27 cellular contexts compared by ENCODE assay signal in genomic region chr22:27785818-27786217, GRCh38. TPM values are rescaled to one million over a fixed set of nuclear protein-coding genes. Genes with fewer than 3 reads are reported as not detected.
DNase-seq lines count a peak whose midpoint lies in the region; ATAC-seq, FAIRE-seq and TF ChIP-seq lines count a peak whose summit lies in the region.
"Had no signal": no experiment of that assay in that cellular context is flagged by ENCODE, and none has a peak within 500 bp of the region (broad histone marks: within the 10 kb centered on the region; RNA-seq: fewer than 3 reads in every experiment).

No MANE protein-coding gene starts in this region.

- no peaks in the 10 kb centered on the region for H3K27me3 Mint-ChIP-seq in astrocyte (ENCODE audit: low read depth, unreplicated experiment)

- no peak for TF ChIP-seq CTCF in astrocyte (IDR thresholded peaks at IDR 0.05; ENCODE audit: insufficient read depth, low read depth, low read length)
- no peak for TF ChIP-seq CTCF in hepatocyte (IDR thresholded peaks at IDR 0.05; ENCODE audit: poor library complexity)
- TF ChIP-seq CTCF in gastrocnemius medialis (IDR thresholded peaks at IDR 0.05 in 4 of 5, conservative IDR thresholded peaks at IDR 0.05 in 1 of 5) = no peak

- peaks cover 45% of the 10 kb centered on the region for H3K4me1 Mint-ChIP-seq in astrocyte (ENCODE audit: low read depth, unreplicated experiment)
- H3K4me1 Mint-ChIP-seq: natural killer cell; stimulated activated effector memory CD8-positive, alpha-beta T cell treated with anti-CD3 and anti-CD28 coated beads, Interleukin-12 subunit alpha, Interleukin-12 subunit beta, amount 100 ng/mL, for 72 hours had no signal

- no peaks in the 10 kb centered on the region for H3K4me1 ChIP-seq in ACC112 (ENCODE audit: control insufficient read depth, insufficient read depth, low read length, unreplicated experiment)
- peaks cover 56% of the 10 kb centered on the region for H3K4me1 ChIP-seq in astrocyte (ENCODE audit: insufficient read depth, low read length)
- H3K4me1 ChIP-seq in hepatocyte (ENCODE audit: insufficient read depth) = peaks cover 13% of the 10 kb centered on the region
- H3K4me1 ChIP-seq in gastrocnemius medialis = peaks cover 73 to 82% of the 10 kb centered on the region in 2 donors
- H3K4me1 ChIP-seq: A549 had no signal

- H3K4me3 ChIP-seq in ACC112 (ENCODE audit: low read depth, low read length) (no peak overlapping the region), astrocyte (ENCODE audit: insufficient read depth, low read depth, low read length) (no peak overlapping the region), hepatocyte (no peak overlapping the region), gastrocnemius medialis (no peak overlapping the region)
- H3K4me3 ChIP-seq: A549, tibial nerve had no signal

- H3K79me2 ChIP-seq in ACC112 (ENCODE audit: control insufficient read depth, insufficient read depth, low read length, unreplicated experiment) (no peaks in the 10 kb centered on the region), astrocyte (ENCODE audit: insufficient read depth, low read length) (peaks cover 99% of the 10 kb centered on the region), hepatocyte (no peaks in the 10 kb centered on the region)

- H3K4me2 ChIP-seq in astrocyte (ENCODE audit: low read length) (peak overlapping the region; percentile 81), hepatocyte (peak overlapping the region; percentile 36)
- H3K4me2 ChIP-seq: A549 had no signal

- no peak overlapping the region for H3K27ac Mint-ChIP-seq in astrocyte (ENCODE audit: unreplicated experiment)
- H3K27ac Mint-ChIP-seq: activated naive CD4-positive, alpha-beta T cell treated with anti-CD3 and anti-CD28 coated beads for 36 hours; effector memory CD8-positive, alpha-beta T cell; natural killer cell; stimulated activated effector memory CD8-positive, alpha-beta T cell treated with anti-CD3 and anti-CD28 coated beads, Interleukin-12 subunit alpha, Interleukin-12 subunit beta, amount 100 ng/mL, for 72 hours had no signal

- H3K27ac ChIP-seq in ACC112 (ENCODE audit: low read depth, low read length) (peak overlapping the region; percentile 51; the same call in 1 of the 2 replicates), astrocyte (ENCODE audit: low read depth, low read length) (peak overlapping the region; percentile 53), hepatocyte (peak overlapping the region; percentile 42), gastrocnemius medialis (peak overlapping the region; percentile 90 to 95 (median 94))
- H3K27ac ChIP-seq: A549 had no signal

- peaks cover 23% of the 10 kb centered on the region for H3K36me3 Mint-ChIP-seq in astrocyte (ENCODE audit: low read depth, unreplicated experiment)
- H3K36me3 Mint-ChIP-seq: natural killer cell; stimulated activated effector memory CD8-positive, alpha-beta T cell treated with anti-CD3 and anti-CD28 coated beads, Interleukin-12 subunit alpha, Interleukin-12 subunit beta, amount 100 ng/mL, for 72 hours had no signal

- H4K20me1 ChIP-seq in astrocyte (ENCODE audit: insufficient read depth, low read length) (peaks cover 97% of the 10 kb centered on the region), hepatocyte (ENCODE audit: insufficient read depth, poor library complexity, severe bottlenecking) (no peaks in the 10 kb centered on the region)

- H2AFZ ChIP-seq in ACC112 (ENCODE audit: low read length, unreplicated experiment) = no peak overlapping the region
- no peak overlapping the region for H2AFZ ChIP-seq in astrocyte (ENCODE audit: low read depth, low read length)
- no peak overlapping the region for H2AFZ ChIP-seq in hepatocyte

- intact Hi-C loops in gastrocnemius medialis (cut with DNase I; ENCODE audit: low total_unique reads) = no loop called here

- DNase-seq in astrocyte (ENCODE audit: low read depth) (no peak), hepatocyte (ENCODE audit: low spot score) (no peak), gastrocnemius medialis (no peak), NCI-H510A treated with DMSO at 0.1 percent for 48 hours (lab: John Stamatoyannopoulos, UW) (no peak), NCI-H128 (lab: John Stamatoyannopoulos, UW; ENCODE audit: unreplicated experiment) (no peak)
- DNase-seq in activated naive CD4-positive, alpha-beta T cell treated with Interleukin-2 at 50 U/mL for 16 hours = no peak
- DNase-seq: activated CD4-positive, CD25-positive, alpha-beta regulatory T cell; activated CD8-positive, alpha-beta memory T cell treated with anti-CD3 and anti-CD28 coated beads for 24 hours; activated naive CD4-positive, alpha-beta T cell treated with anti-CD3 and anti-CD28 coated beads for 36 hours; activated T-cell treated with anti-CD3 and anti-CD28 coated beads, Interleukin-2, amount 50 U/mL, for 48 hours; COR-L47; DND-41; effector memory CD8-positive, alpha-beta T cell; glutamatergic neuron; KBM-7; left colon; natural killer cell; NCI-H146; NCI-H526; stimulated activated CD4-positive, alpha-beta T cell treated with anti-CD3 and anti-CD28 coated beads, Interleukin-1b, Interleukin-23, amount 100 ng/mL, for 48 hours; T1000 had no signal

- no peaks in the 10 kb centered on the region for H3K9me2 ChIP-seq in hepatocyte (replicated peaks; ENCODE audit: insufficient read depth)

- H3K27me3 ChIP-seq in ACC112 (ENCODE audit: insufficient read depth, low read length) = no peaks in the 10 kb centered on the region
- H3K27me3 ChIP-seq in astrocyte (ENCODE audit: insufficient read depth, low read length) = no peaks in the 10 kb centered on the region
- H3K27me3 ChIP-seq in hepatocyte = peaks cover 13% of the 10 kb centered on the region
- H3K27me3 ChIP-seq in gastrocnemius medialis = no peaks in the 10 kb centered on the region

- H3K9me3 ChIP-seq in astrocyte (ENCODE audit: insufficient read depth, low read depth, low read length) = no peaks in the 10 kb centered on the region
- no peaks in the 10 kb centered on the region for H3K9me3 ChIP-seq in hepatocyte (ENCODE audit: low read depth)
- no peaks in the 10 kb centered on the region for H3K9me3 ChIP-seq in gastrocnemius medialis
- H3K9me3 ChIP-seq: A549, tibial nerve had no signal

- no peak for FAIRE-seq in astrocyte (lab: Jason Lieb, UNC)
- FAIRE-seq: A549, GM12891 had no signal

- in situ Hi-C loops in gastrocnemius medialis (cut with MboI; ENCODE audit: low sequenced_read_pairs in 4 of 4) = loop anchor here in 3 of 4 donors (10.0 to 25.0 kb wide), 3 partner anchors 141 to 151 kb away; no protein-coding TSS in a partner anchor

- TF ChIP-seq POLR2A in gastrocnemius medialis (IDR thresholded peaks at IDR 0.05) = no peak

- H3K36me3 ChIP-seq in ACC112 (ENCODE audit: insufficient read depth, low read length) = no peaks in the 10 kb centered on the region
- peaks cover 8% of the 10 kb centered on the region for H3K36me3 ChIP-seq in astrocyte (ENCODE audit: insufficient read depth, low read length)
- no peaks in the 10 kb centered on the region for H3K36me3 ChIP-seq in hepatocyte (replicated peaks; ENCODE audit: insufficient read depth, low read depth)
- H3K36me3 ChIP-seq in gastrocnemius medialis = no peaks in the 10 kb centered on the region
- H3K36me3 ChIP-seq: tibial nerve had no signal

- WGBS in hepatocyte (ENCODE audit: low lambda C conversion rate, missing lambda C conversion rate) = 73% methylated on average over 13 of the region's 13 CpGs

- ATAC-seq in gastrocnemius medialis (no peak), SK-N-SH treated with all-trans-retinoic acid at 6 μM for 48 hours (no peak)
- ATAC-seq: A549; effector memory CD8-positive, alpha-beta T cell; left colon; natural killer cell; stimulated activated effector memory CD8-positive, alpha-beta T cell treated with anti-CD3 and anti-CD28 coated beads, Interleukin-12 subunit alpha, Interleukin-12 subunit beta, amount 100 ng/mL, for 72 hours had no signal

- no peaks in the 10 kb centered on the region for H3K9me3 Mint-ChIP-seq in astrocyte (ENCODE audit: unreplicated experiment)
- H3K9me3 Mint-ChIP-seq: activated naive CD4-positive, alpha-beta T cell treated with anti-CD3 and anti-CD28 coated beads for 36 hours; effector memory CD8-positive, alpha-beta T cell; natural killer cell; stimulated activated effector memory CD8-positive, alpha-beta T cell treated with anti-CD3 and anti-CD28 coated beads, Interleukin-12 subunit alpha, Interleukin-12 subunit beta, amount 100 ng/mL, for 72 hours had no signal

- peak overlapping the region; percentile 45 for H3K9ac ChIP-seq in astrocyte (ENCODE audit: low read length)

- no peak overlapping the region for H3K4me3 Mint-ChIP-seq in astrocyte (ENCODE audit: unreplicated experiment)
- H3K4me3 Mint-ChIP-seq: activated naive CD4-positive, alpha-beta T cell treated with anti-CD3 and anti-CD28 coated beads for 36 hours; effector memory CD8-positive, alpha-beta T cell; natural killer cell; stimulated activated effector memory CD8-positive, alpha-beta T cell treated with anti-CD3 and anti-CD28 coated beads, Interleukin-12 subunit alpha, Interleukin-12 subunit beta, amount 100 ng/mL, for 72 hours had no signal

TF ChIP-seq in SK-N-SH treated with all-trans-retinoic acid at 6 μM for 48 hours, 23 proteins besides CTCF, POLR2A, EP300 and RAD21:
- TF ChIP-seq TOX (CRISPR knock-in tag; IDR thresholded peaks at IDR 0.05; ENCODE audit: borderline replicate concordance) (no peak), CSDC2 (CRISPR knock-in tag; IDR thresholded peaks at IDR 0.05) (no peak), ISL1 (CRISPR knock-in tag; IDR thresholded peaks at IDR 0.05) (no peak), TCF4 (CRISPR knock-in tag; IDR thresholded peaks at IDR 0.05; ENCODE audit: borderline replicate concordance) (no peak), ZNF8 (CRISPR knock-in tag; IDR thresholded peaks at IDR 0.05) (no peak)

RNA-seq across cellular contexts. Expression of gene MN1, which starts 15.7 kb away (rescaled TPM):
- total RNA-seq in astrocyte = 98.6 and 110 TPM in 2 replicates
- 3.2 and 4.4 TPM in 2 replicates for total RNA-seq in hepatocyte
- 2.3 and 2.6 TPM in 2 replicates for polyA plus RNA-seq in hepatocyte
- 10 to 100 TPM in 3 of 4 donors, 1 to 10 TPM in 1; 8.8 to 40.0 (median 36.6) TPM for total RNA-seq in gastrocnemius medialis

Comparison
In these comparisons a context has a peak if more than half of its experiments do, and no peak if none do; other contexts are left out.
1. H3K27ac ChIP-seq: peak in every context shown above with its lines; median percentile 94 in gastrocnemius medialis; 53 in astrocyte; 51 in ACC112; 42 in hepatocyte.